17 cellular contexts compared by ENCODE assay signal in genomic region chr22:20761536-20761935, GRCh38. TPM values are rescaled to one million over a fixed set of nuclear protein-coding genes. Genes with fewer than 3 reads are reported as not detected.
DNase-seq lines count a peak whose midpoint lies in the region; ATAC-seq and TF ChIP-seq lines count a peak whose summit lies in the region.
"Had no signal": no experiment of that assay in that cellular context is flagged by ENCODE, and none has a peak within 500 bp of the region (broad histone marks: within the 10 kb centered on the region; RNA-seq: fewer than 3 reads in every experiment).

No MANE protein-coding gene starts in this region.

- H3K27ac Mint-ChIP-seq in stimulated activated naive CD8-positive, alpha-beta T cell treated with anti-CD3 and anti-CD28 coated beads, Interleukin-15, amount 100 ng/mL, for 72 hours: no peak overlapping the region

- no peaks in the 10 kb centered on the region for H3K27me3 Mint-ChIP-seq in stimulated activated naive CD8-positive, alpha-beta T cell treated with anti-CD3 and anti-CD28 coated beads, Interleukin-15, amount 100 ng/mL, for 72 hours

- H3K4me1 Mint-ChIP-seq in stimulated activated naive CD8-positive, alpha-beta T cell treated with anti-CD3 and anti-CD28 coated beads, Interleukin-15, amount 100 ng/mL, for 72 hours: no peaks in the 10 kb centered on the region

- ATAC-seq in stimulated activated naive CD8-positive, alpha-beta T cell treated with anti-CD3 and anti-CD28 coated beads, Interleukin-15, amount 100 ng/mL, for 72 hours: no peak
- no peak for ATAC-seq in HG02759 (IDR thresholded peaks at IDR 0.05; ENCODE audit: unreplicated experiment)

- TF ChIP-seq CTCF in fibroblast of the aortic adventitia (IDR thresholded peaks at IDR 0.05; ENCODE audit: insufficient read depth, low read length): no peak

- H3K9me3 Mint-ChIP-seq in stimulated activated naive CD8-positive, alpha-beta T cell treated with anti-CD3 and anti-CD28 coated beads, Interleukin-15, amount 100 ng/mL, for 72 hours: no peaks in the 10 kb centered on the region

- peak; percentile 60 for DNase-seq in AG08395 (ENCODE audit: low spot score)
- peak; percentile 43 for DNase-seq in GM03348 (ENCODE audit: low spot score)
- peak; percentile 40 for DNase-seq in amniotic epithelial cell (ENCODE audit: low read depth)
- peak; percentile 25 for DNase-seq in fibroblast of the aortic adventitia (ENCODE audit: low read depth)
- DNase-seq in cortex of kidney (lab: John Stamatoyannopoulos, UW): no peak
- no peak for DNase-seq in stimulated activated naive CD8-positive, alpha-beta T cell treated with anti-CD3 and anti-CD28 coated beads, Interleukin-15, amount 100 ng/mL, for 72 hours
- no peak for DNase-seq in activated CD4-positive, CD25-positive, alpha-beta regulatory T cell treated with anti-CD3 and anti-CD28 coated beads, Interleukin-2, amount 50 U/mL, for 72 hours
- DNase-seq: COR-L47; NCI-H1417 treated with DMSO at 0.1 percent for 48 hours; NCI-H2029; NCI-H2171 treated with DMSO at 0.1 percent for 48 hours; NCI-H446 treated with DMSO at 0.1 percent for 48 hours; NK-92 treated with Interleukin-12 subunit alpha and Interleukin-12 subunit beta, amount 100 ng/mL, for 24 hours; OCI-M1; SHP77 treated with DMSO at 0.1 percent for 48 hours had no signal

- H3K4me3 Mint-ChIP-seq in stimulated activated naive CD8-positive, alpha-beta T cell treated with anti-CD3 and anti-CD28 coated beads, Interleukin-15, amount 100 ng/mL, for 72 hours: no peak overlapping the region

- H3K4me3 ChIP-seq in fibroblast of the aortic adventitia (ENCODE audit: low read depth, low read length): no peak overlapping the region
- H3K4me3 ChIP-seq: HAP-1 had no signal

RNA-seq across cellular contexts. Expression of gene SERPIND1, which starts 12.4 kb away (rescaled TPM):
- total RNA-seq in fibroblast of the aortic adventitia (ENCODE audit: low replicate concordance): 0.09 TPM in 1 of 2 replicates, not detected in the other

Comparison
In these comparisons a context has a peak if more than half of its experiments do, and no peak if none do; other contexts are left out.
1. DNase-seq: peak in AG08395 (single experiment), GM03348 (single experiment), amniotic epithelial cell (single experiment) and fibroblast of the aortic adventitia (single experiment); none in cortex of kidney (single experiment), stimulated activated naive CD8-positive, alpha-beta T cell treated with anti-CD3 and anti-CD28 coated beads, Interleukin-15, amount 100 ng/mL, for 72 hours (0 of 2) and activated CD4-positive, CD25-positive, alpha-beta regulatory T cell treated with anti-CD3 and anti-CD28 coated beads, Interleukin-2, amount 50 U/mL, for 72 hours (single experiment).